ENCODE assay signal across 9 cellular contexts in the genomic region with DNA sequence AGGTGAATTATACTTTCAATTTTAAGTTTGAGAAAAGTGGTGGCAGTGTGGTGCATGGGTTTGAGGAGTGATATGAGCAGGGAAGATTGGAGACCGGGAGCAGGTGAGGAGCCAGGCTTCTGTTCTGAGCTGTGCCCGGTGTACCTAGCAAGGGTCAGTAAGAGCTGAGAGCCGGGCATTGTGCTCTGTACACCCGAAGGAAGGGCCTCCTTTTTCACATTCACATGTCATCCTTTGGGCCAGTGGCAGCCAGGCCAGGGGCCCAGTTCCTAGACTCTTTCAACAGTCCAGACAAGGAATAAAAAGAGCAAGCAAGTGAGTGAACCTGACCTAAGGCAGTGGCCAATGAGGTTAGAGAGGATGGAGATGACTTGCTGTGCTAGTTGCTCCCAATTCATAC. TPM values are rescaled to one million over a fixed set of nuclear protein-coding genes. Genes with fewer than 3 reads are reported as not detected.
DNase-seq lines count a peak whose midpoint lies in the region; ATAC-seq, FAIRE-seq and TF ChIP-seq lines count a peak whose summit lies in the region.
"Had no signal": no experiment of that assay in that cellular context is flagged by ENCODE, and none has a peak within 500 bp of the region (broad histone marks: within the 10 kb centered on the region; RNA-seq: fewer than 3 reads in every experiment).

No MANE protein-coding gene starts in this region.

- no peak overlapping the region for H2BK12ac ChIP-seq in mesenchymal stem cell (ENCODE audit: low read length in 2 of 2)

- no peak overlapping the region for H2BK5ac ChIP-seq in mesenchymal stem cell (ENCODE audit: low read depth, low read length, poor library complexity, severe bottlenecking)

- H3K79me2 ChIP-seq in SK-N-SH (ENCODE audit: insufficient read depth): no peaks in the 10 kb centered on the region

- no peaks in the 10 kb centered on the region for H3K9me2 ChIP-seq in SK-N-SH

- no peak overlapping the region for H4K91ac ChIP-seq in mesenchymal stem cell (ENCODE audit: low read length)

- H2AFZ ChIP-seq in SK-N-SH (ENCODE audit: low read depth): peak overlapping the region; percentile 58; the same call in 1 of the 2 replicates
- H2AFZ ChIP-seq in mesenchymal stem cell (ENCODE audit: low read depth, low read length): no peak overlapping the region

- peaks cover 6% of the 10 kb centered on the region for H3K9me3 Mint-ChIP-seq in activated naive CD8-positive, alpha-beta T cell treated with anti-CD3 and anti-CD28 coated beads, Interleukin-2, amount 10 ng/mL, durations not matched to agents 7 days and 5 days
- H3K9me3 Mint-ChIP-seq in activated naive CD8-positive, alpha-beta T cell treated with anti-CD3 and anti-CD28 coated beads, Interleukin-2, amount 50 U/mL, for 24 hours: peaks cover 4% of the 10 kb centered on the region
- H3K9me3 Mint-ChIP-seq: T-cell had no signal

- no peak overlapping the region for H2BK15ac ChIP-seq in mesenchymal stem cell (ENCODE audit: low read depth, poor library complexity, severe bottlenecking)

- TF ChIP-seq CTCF in SK-N-SH (IDR thresholded peaks at IDR 0.05): no peak

- H3K27me3 Mint-ChIP-seq in activated naive CD8-positive, alpha-beta T cell treated with anti-CD3 and anti-CD28 coated beads, Interleukin-2, amount 10 ng/mL, durations not matched to agents 7 days and 5 days: peaks cover 12% of the 10 kb centered on the region
- H3K27me3 Mint-ChIP-seq in activated naive CD8-positive, alpha-beta T cell treated with anti-CD3 and anti-CD28 coated beads, Interleukin-2, amount 50 U/mL, for 24 hours: peaks cover 12% of the 10 kb centered on the region

- no peak overlapping the region for H3K9ac ChIP-seq in SK-N-SH
- H3K9ac ChIP-seq in mesenchymal stem cell (ENCODE audit: low read length): peak overlapping the region; percentile 46

- TF ChIP-seq POLR2A in GM12892 (IDR thresholded peaks at IDR 0.05; ENCODE audit: low read depth, low read length): no peak

- H3K4me1 ChIP-seq in SK-N-SH (ENCODE audit: control insufficient read depth in 1 of 2, insufficient read depth in 2 of 2, low read depth in 1 of 2, low read length in 1 of 2): peaks cover 0 to 3% of the 10 kb centered on the region in 2 experiments; a peak in 1 of 4 replicates
- H3K4me1 ChIP-seq in mesenchymal stem cell (ENCODE audit: control insufficient read depth, insufficient read depth, low read depth, low read length): peaks cover 2% of the 10 kb centered on the region
- no peaks in the 10 kb centered on the region for H3K4me1 ChIP-seq in aorta (ENCODE audit: control insufficient read depth in 1 of 2, insufficient read depth in 2 of 2, low read length in 2 of 2)

- TF ChIP-seq RAD21 in SK-N-SH (IDR thresholded peaks at IDR 0.05; ENCODE audit: low read length): no peak

- no peak overlapping the region for H3K18ac ChIP-seq in mesenchymal stem cell (ENCODE audit: low read depth in 1 of 2, low read length in 2 of 2)

- H3K27me3 ChIP-seq in SK-N-SH (ENCODE audit: insufficient read depth): no peaks in the 10 kb centered on the region
- peaks cover 0 to 4% of the 10 kb centered on the region in 2 experiments for H3K27me3 ChIP-seq in mesenchymal stem cell (ENCODE audit: control insufficient read depth in 1 of 2, insufficient read depth in 1 of 2, low read length in 2 of 2)
- no peaks in the 10 kb centered on the region for H3K27me3 ChIP-seq in aorta (ENCODE audit: control insufficient read depth in 1 of 2, insufficient read depth in 2 of 2, low read length in 1 of 2)

- H3K4me3 ChIP-seq in SK-N-SH (ENCODE audit: low read depth in 2 of 2, low read length in 1 of 2) (no peak overlapping the region), mesenchymal stem cell (ENCODE audit: insufficient read depth in 1 of 2, low read depth in 1 of 2, low read length in 2 of 2) (no peak overlapping the region), aorta (ENCODE audit: low read length in 2 of 2) (no peak overlapping the region)

- H3K27ac ChIP-seq in SK-N-SH (ENCODE audit: low read depth in 2 of 2, low read length in 1 of 2): no peak overlapping the region
- H3K27ac ChIP-seq in mesenchymal stem cell (ENCODE audit: low read length, poor library complexity, severe bottlenecking): no peak overlapping the region
- H3K27ac ChIP-seq in aorta (ENCODE audit: low read depth in 1 of 2, low read length in 2 of 2): peak overlapping the region in 1 of 2 donors; percentile 96

- DNase-seq in activated naive CD8-positive, alpha-beta T cell treated with anti-CD3 and anti-CD28 coated beads, Interleukin-2, amount 10 ng/mL, durations not matched to agents 7 days and 5 days: no peak
- no peak for DNase-seq in activated naive CD8-positive, alpha-beta T cell treated with anti-CD3 and anti-CD28 coated beads, Interleukin-2, amount 50 U/mL, for 24 hours
- DNase-seq in SK-N-SH: no peak
- DNase-seq in mesenchymal stem cell: no peak
- DNase-seq in aorta: no peak
- no peak for DNase-seq in retina
- DNase-seq in GM12892 (ENCODE audit: insufficient read length): no peak
- no peak for DNase-seq in dermis blood vessel endothelial cell

- peak overlapping the region; percentile 64 for H2BK120ac ChIP-seq in mesenchymal stem cell (ENCODE audit: low read depth, low read length)

- no peak overlapping the region for H2AK5ac ChIP-seq in mesenchymal stem cell (ENCODE audit: low read length, severe bottlenecking)

- CTCF ChIA-PET in SK-N-SH (lab: Yijun Ruan, JAX): interaction anchor here (0.6 to 4.0 kb wide), 62 partner anchors 9 to 878 kb away, joined by 3 to 53 read pairs (median 4); a partner anchor contains a TSS

- peak; percentile 7 for ATAC-seq in activated naive CD8-positive, alpha-beta T cell treated with anti-CD3 and anti-CD28 coated beads, Interleukin-2, amount 10 ng/mL, durations not matched to agents 7 days and 5 days (ENCODE audit: low read depth)
- no peak for ATAC-seq in activated naive CD8-positive, alpha-beta T cell treated with anti-CD3 and anti-CD28 coated beads, Interleukin-2, amount 50 U/mL, for 24 hours
- ATAC-seq in aorta (ENCODE audit: low FRiP score): peak; percentile 35

- H3K79me1 ChIP-seq in mesenchymal stem cell (replicated peaks; ENCODE audit: low read length, poor library complexity, severe bottlenecking): no peaks in the 10 kb centered on the region

- peaks cover 6% of the 10 kb centered on the region for H3F3A ChIP-seq in SK-N-SH (replicated peaks; ENCODE audit: insufficient read depth)

- peak overlapping the region; percentile 65; the same call in 1 of the 2 replicates for H3K4me2 ChIP-seq in SK-N-SH
- H3K4me2 ChIP-seq in mesenchymal stem cell (ENCODE audit: low read length, poor library complexity, severe bottlenecking): no peak overlapping the region

- intact Hi-C loops in aorta (cut with DNase I): no loop called here

- H3K23ac ChIP-seq in mesenchymal stem cell (ENCODE audit: low read length in 2 of 2): no peak overlapping the region

- no peak overlapping the region for H3K14ac ChIP-seq in mesenchymal stem cell (ENCODE audit: low read length in 2 of 2)

- no peak overlapping the region for H3K4ac ChIP-seq in mesenchymal stem cell (ENCODE audit: low read depth in 1 of 2, low read length in 2 of 2)

- peak overlapping the region; percentile 0 for H3K27ac Mint-ChIP-seq in activated naive CD8-positive, alpha-beta T cell treated with anti-CD3 and anti-CD28 coated beads, Interleukin-2, amount 10 ng/mL, durations not matched to agents 7 days and 5 days
- H3K27ac Mint-ChIP-seq in activated naive CD8-positive, alpha-beta T cell treated with anti-CD3 and anti-CD28 coated beads, Interleukin-2, amount 50 U/mL, for 24 hours: no peak overlapping the region

- H3K36me3 ChIP-seq in SK-N-SH (replicated peaks in 1 of 2; ENCODE audit: control insufficient read depth in 1 of 2, insufficient read depth in 2 of 2, low read length in 1 of 2) (no peaks in the 10 kb centered on the region), mesenchymal stem cell (ENCODE audit: control insufficient read depth in 1 of 2, insufficient read depth in 2 of 2, low read depth in 1 of 2, low read length in 2 of 2) (no peaks in the 10 kb centered on the region), aorta (ENCODE audit: control insufficient read depth in 1 of 2, insufficient read depth in 2 of 2, low read length in 1 of 2) (no peaks in the 10 kb centered on the region)

- no peaks in the 10 kb centered on the region for H3K9me3 ChIP-seq in SK-N-SH
- H3K9me3 ChIP-seq in mesenchymal stem cell (ENCODE audit: control insufficient read depth, low read length): no peaks in the 10 kb centered on the region
- no peaks in the 10 kb centered on the region for H3K9me3 ChIP-seq in aorta (ENCODE audit: control insufficient read depth, low read length)

- no peaks in the 10 kb centered on the region for H4K20me1 ChIP-seq in SK-N-SH (ENCODE audit: insufficient read depth)

- peaks cover 8% of the 10 kb centered on the region for H3K36me3 Mint-ChIP-seq in activated naive CD8-positive, alpha-beta T cell treated with anti-CD3 and anti-CD28 coated beads, Interleukin-2, amount 10 ng/mL, durations not matched to agents 7 days and 5 days
- peaks cover 3% of the 10 kb centered on the region for H3K36me3 Mint-ChIP-seq in activated naive CD8-positive, alpha-beta T cell treated with anti-CD3 and anti-CD28 coated beads, Interleukin-2, amount 50 U/mL, for 24 hours (ENCODE audit: low read depth)
- H3K36me3 Mint-ChIP-seq: T-cell had no signal

- peak overlapping the region; percentile 59 for H3K4me3 Mint-ChIP-seq in activated naive CD8-positive, alpha-beta T cell treated with anti-CD3 and anti-CD28 coated beads, Interleukin-2, amount 10 ng/mL, durations not matched to agents 7 days and 5 days
- H3K4me3 Mint-ChIP-seq in activated naive CD8-positive, alpha-beta T cell treated with anti-CD3 and anti-CD28 coated beads, Interleukin-2, amount 50 U/mL, for 24 hours: no peak overlapping the region

- POLR2A ChIA-PET in activated naive CD8-positive, alpha-beta T cell treated with anti-CD3 and anti-CD28 coated beads, Interleukin-2, amount 10 ng/mL, durations not matched to agents 7 days and 5 days (lab: Charles Lee): interaction anchor here (0.6 to 1.9 kb wide), 7 partner anchors 10 to 841 kb away, joined by 3 to 8 read pairs (median 4); a partner anchor contains a TSS
- POLR2A ChIA-PET in SK-N-SH (lab: Yijun Ruan, JAX): interaction anchor here (0.8 to 1.2 kb wide), 3 partner anchors 11 to 840 kb away, joined by 3 read pairs; a partner anchor contains a TSS

- peak overlapping the region; percentile 87 for H4K8ac ChIP-seq in mesenchymal stem cell (ENCODE audit: low read length)

- H3K4me1 Mint-ChIP-seq in activated naive CD8-positive, alpha-beta T cell treated with anti-CD3 and anti-CD28 coated beads, Interleukin-2, amount 10 ng/mL, durations not matched to agents 7 days and 5 days: peaks cover 18% of the 10 kb centered on the region
- H3K4me1 Mint-ChIP-seq in activated naive CD8-positive, alpha-beta T cell treated with anti-CD3 and anti-CD28 coated beads, Interleukin-2, amount 50 U/mL, for 24 hours: peaks cover 32% of the 10 kb centered on the region

- WGBS in SK-N-SH (ENCODE audit: low lambda C conversion rate): 83% methylated on average over 4 of the region's 4 CpGs
- whole genome bisulfite sequencing in mesenchymal stem cell: 97% methylated on average over 4 of the region's 4 CpGs
- 83 to 86% methylated on average over 4 of the region's 4 CpGs for WGBS in aorta, 2 donors

- FAIRE-seq in GM12892 (lab: Jason Lieb, UNC): no peak

- TF ChIP-seq EP300 in SK-N-SH (IDR thresholded peaks at IDR 0.05; ENCODE audit: borderline replicate concordance in 1 of 2, low read depth in 1 of 2, low read length in 1 of 2): no peak

RNA-seq across cellular contexts. Expression of a gene that starts 5.1 kb away (rescaled TPM):
- total RNA-seq in activated naive CD8-positive, alpha-beta T cell treated with anti-CD3 and anti-CD28 coated beads, Interleukin-2, amount 10 ng/mL, durations not matched to agents 7 days and 5 days: 100 to 1,000 TPM; 222 to 243 TPM
- polyA plus RNA-seq in SK-N-SH (2012; rRNA removed) (192 and 212 TPM in 2 replicates), aorta (10 to 100 TPM; 77.4 to 77.9 TPM)
- 185 and 204 TPM in 2 replicates for polyA plus RNA-seq in SK-N-SH (2012; cell fraction: cytosol; rRNA removed)
- 311 and 484 TPM in 2 replicates for polyA plus RNA-seq in SK-N-SH (2012; cell fraction: nucleus; rRNA removed)
- 130 TPM for polyA plus RNA-seq in mesenchymal stem cell (2013, experiment 1 of 2)
- polyA plus RNA-seq in mesenchymal stem cell (2013, experiment 2 of 2): 133 TPM
- total RNA-seq in aorta (100 to 1,000 TPM; 104 to 150 TPM), dermis blood vessel endothelial cell (219 and 227 TPM in 2 replicates)
- polyA plus RNA-seq in GM12892 (2012; ENCODE audit: missing spikeins): 166 TPM
